ENCODE assay signal across 10 cellular contexts in the genomic region with DNA sequence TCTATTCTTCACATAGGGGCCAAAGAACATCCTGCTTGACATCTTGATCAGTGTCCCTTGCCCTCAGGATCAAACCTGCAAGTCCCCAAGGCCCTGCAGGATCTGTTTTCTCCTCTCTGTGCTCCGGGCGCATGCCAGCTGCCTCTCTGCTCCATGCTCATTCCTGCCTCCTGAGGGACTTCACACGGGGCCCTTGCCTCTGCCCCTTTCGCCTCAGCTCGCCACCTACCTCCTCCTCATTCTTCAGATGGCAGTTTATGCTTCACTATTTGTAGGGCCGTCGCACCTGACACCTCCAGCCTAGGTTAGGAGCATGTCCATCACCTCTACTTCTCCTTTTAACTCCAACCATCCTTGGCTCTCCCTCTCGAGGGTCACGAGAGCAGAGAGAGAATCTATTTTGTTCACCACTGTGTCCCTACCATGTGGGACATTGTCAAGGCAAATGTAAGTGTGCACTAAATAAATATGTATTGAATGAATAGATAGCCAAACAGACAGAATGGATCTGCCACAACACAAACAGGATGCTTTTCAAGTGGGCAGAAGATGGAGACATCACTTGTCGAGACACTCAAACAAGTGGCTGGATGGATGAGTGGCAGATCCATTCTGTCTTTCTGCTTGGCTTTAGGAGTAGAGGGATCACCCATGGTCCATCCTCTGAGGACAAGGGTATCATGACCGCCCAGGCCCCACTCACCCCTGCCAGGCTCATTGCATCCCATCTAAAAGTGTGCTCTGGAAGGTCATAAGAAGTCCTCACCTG. TPM values are rescaled to one million over a fixed set of nuclear protein-coding genes. Genes with fewer than 3 reads are reported as not detected.
A peak's percentile ranks its signal among the peaks of the same experiment; 100 is the strongest.
DNase-seq lines count a peak whose midpoint lies in the region; ATAC-seq, FAIRE-seq and TF ChIP-seq lines count a peak whose summit lies in the region.
"Had no signal": no experiment of that assay in that cellular context is flagged by ENCODE, and none has a peak within 500 bp of the region (broad histone marks: within the 10 kb centered on the region; RNA-seq: fewer than 3 reads in every experiment).

No MANE protein-coding gene starts in this region.

- H3K4me3 ChIP-seq in Loucy (ENCODE audit: low read length, poor library complexity, severe bottlenecking) (no peak overlapping the region), K562 (no peak overlapping the region), HepG2 (replicated peaks in 1 of 3; ENCODE audit: insufficient read depth in 1 of 3, low read depth in 2 of 3, low read length in 3 of 3) (no peak overlapping the region), stomach (no peak overlapping the region)

- H3K36me3 ChIP-seq in Loucy (ENCODE audit: insufficient read depth, low read length) (peaks cover 21% of the 10 kb centered on the region; the same call in 1 of the 2 replicates), K562 (ENCODE audit: control insufficient read depth, insufficient read depth, low read length) (peaks cover 58% of the 10 kb centered on the region), HepG2 (replicated peaks in 1 of 2; ENCODE audit: control insufficient read depth in 1 of 2, insufficient read depth in 2 of 2, low read length in 2 of 2) (peaks cover 11 to 52% of the 10 kb centered on the region in 2 experiments), stomach (peaks cover 0 to 21% (median 10%) of the 10 kb centered on the region in 4 donors)

- peak overlapping the region; percentile 57 for H3K9ac ChIP-seq in Loucy (ENCODE audit: low read depth, low read length, poor library complexity, severe bottlenecking)
- H3K9ac ChIP-seq in K562 (ENCODE audit: insufficient read depth in 1 of 2, low read depth in 2 of 2, low read length in 2 of 2): peak overlapping the region; percentile 70 to 80
- no peak overlapping the region for H3K9ac ChIP-seq in HepG2 (ENCODE audit: insufficient read depth, low read depth, low read length)

- POLR2A ChIA-PET in K562 (lab: Yijun Ruan, JAX): interaction anchor here (0.6 to 3.1 kb wide), 4 partner anchors 14 to 341 kb away, joined by 3 to 31 read pairs (median 4); partner anchors contain the start of gene MAP4K1
- POLR2A ChIA-PET in HepG2 (lab: Yijun Ruan, JAX): interaction anchor here (0.9 to 2.2 kb wide), 2 partner anchors 28 to 29 kb away, joined by 3 to 8 read pairs; partner anchors contain the start of gene ACTN4

- CTCF ChIA-PET in K562 (lab: Yijun Ruan, JAX; ENCODE audit: low intra/inter-chr PET ratio): no interaction called here
- CTCF ChIA-PET in HepG2 (lab: Yijun Ruan, JAX; ENCODE audit: low intra/inter-chr PET ratio, low total read pairs): no interaction called here

- H3F3A ChIP-seq in Loucy (ENCODE audit: low read depth): no peaks in the 10 kb centered on the region

- TF ChIP-seq CTCF in Loucy (conservative IDR thresholded peaks at IDR 0.05; ENCODE audit: low read length) (no peak), K562 (IDR thresholded peaks at IDR 0.05 in 2 of 3, conservative IDR thresholded peaks at IDR 0.05 in 1 of 3; ENCODE audit: insufficient read depth in 2 of 3, low read depth in 1 of 3, low read length in 3 of 3) (no peak), HepG2 (CRISPR knock-in tag; IDR thresholded peaks at IDR 0.05) (no peak), stomach (IDR thresholded peaks at IDR 0.05) (no peak)

- in situ Hi-C loops in K562 (cut with MboI) (no loop called here), HepG2 (cut with HindIII; ENCODE audit: extremely low pct_ligation_motif_present, low pct_unique_long_range_greater_than_20kb) (no loop called here)

- H3K4me2 ChIP-seq in Loucy (ENCODE audit: low read depth, low read length, poor library complexity, severe bottlenecking) (no peak overlapping the region), K562 (ENCODE audit: insufficient read depth, low read length) (peak overlapping the region; percentile 77), HepG2 (ENCODE audit: low read depth, low read length) (no peak overlapping the region)

- H3K9me2 ChIP-seq in Loucy (replicated peaks; ENCODE audit: low read depth, low read length): no peaks in the 10 kb centered on the region

- TF ChIP-seq RAD21 in K562 (CRISPR knock-in tag; conservative IDR thresholded peaks at IDR 0.05 in 1 of 2, IDR thresholded peaks at IDR 0.05 in 1 of 2) (no peak), HepG2 (CRISPR knock-in tag; IDR thresholded peaks at IDR 0.05) (no peak)

- no peak overlapping the region for H2AFZ ChIP-seq in Loucy (ENCODE audit: low read length)
- H2AFZ ChIP-seq in K562 (ENCODE audit: low read depth, low read length): no peak overlapping the region
- no peak overlapping the region for H2AFZ ChIP-seq in HepG2 (ENCODE audit: low read length)

- peaks cover 3% of the 10 kb centered on the region for H3K9me1 ChIP-seq in K562 (ENCODE audit: control insufficient read depth, insufficient read depth, low read length)

- intact Hi-C loops in K562 (cut with micrococcal nuclease): loop anchor here (5.0 kb wide), 2 partner anchors 40 to 50 kb away; no protein-coding TSS in a partner anchor
- intact Hi-C loops in HepG2 (cut with micrococcal nuclease; ENCODE audit: unreplicated experiment): no loop called here
- intact Hi-C loops in stomach (cut with DNase I; ENCODE audit: low total_unique reads): no loop called here

- H3K4me1 ChIP-seq in Loucy (ENCODE audit: insufficient read depth, low read length, poor library complexity, severe bottlenecking) (peaks cover 66% of the 10 kb centered on the region), K562 (replicated peaks in 1 of 2; ENCODE audit: control insufficient read depth in 2 of 2, insufficient read depth in 2 of 2, low read length in 2 of 2) (peaks cover 60 to 75% of the 10 kb centered on the region in 2 experiments), HepG2 (ENCODE audit: insufficient read depth, low read length) (peaks cover 87% of the 10 kb centered on the region), stomach (peaks cover 57 to 93% (median 77%) of the 10 kb centered on the region in 4 donors)

- FAIRE-seq in K562 (lab: Jason Lieb, UNC) (no peak), HepG2 (lab: Jason Lieb, UNC) (no peak)

- BruUV-seq in K562 (replicated peaks; lab: Mats Ljungman, UMichigan) (no TSS peak), HepG2 (replicated peaks; lab: Mats Ljungman, UMichigan) (no TSS peak)

- TF ChIP-seq EP300 in K562 (IDR thresholded peaks at IDR 0.05; ENCODE audit: low read length) (no peak), HepG2 (IDR thresholded peaks at IDR 0.05; ENCODE audit: low read depth in 2 of 2, low read length in 2 of 2) (no peak), HepG2 (CRISPR knock-in tag; IDR thresholded peaks at IDR 0.05; ENCODE audit: borderline replicate concordance) (no peak), stomach (IDR thresholded peaks at IDR 0.05) (no peak)

- H3K27me3 ChIP-seq in Loucy (ENCODE audit: insufficient read depth, low read length, poor library complexity, severe bottlenecking): no peaks in the 10 kb centered on the region
- H3K27me3 ChIP-seq in K562 (ENCODE audit: control insufficient read depth in 2 of 2, insufficient read depth in 2 of 2, low read length in 2 of 2): no peaks in the 10 kb centered on the region
- no peaks in the 10 kb centered on the region for H3K27me3 ChIP-seq in HepG2 (ENCODE audit: control insufficient read depth in 1 of 2, insufficient read depth in 2 of 2, low read length in 2 of 2)
- no peaks in the 10 kb centered on the region for H3K27me3 ChIP-seq in stomach

- H3K79me2 ChIP-seq in Loucy (ENCODE audit: insufficient read depth, low read length) (peaks cover 96% of the 10 kb centered on the region), K562 (ENCODE audit: control insufficient read depth, insufficient read depth, low read length) (peaks cover 90% of the 10 kb centered on the region), HepG2 (ENCODE audit: insufficient read depth, low read length) (peaks cover 88% of the 10 kb centered on the region)

- ATAC-seq in K562: no peak
- no peak for ATAC-seq in HepG2

- DNase-seq in K562 (ENCODE audit: extremely low read depth in 1 of 4, low spot score in 3 of 4): no peak
- no peak for DNase-seq in HepG2 (ENCODE audit: low spot score)
- no peak for DNase-seq in stomach
- DNase-seq in HT-29 (ENCODE audit: low spot score): no peak
- DNase-seq in activated CD8-positive, alpha-beta memory T cell treated with anti-CD3 and anti-CD28 coated beads, Interleukin-2, amount 50 U/mL, for 48 hours: no peak
- no peak for DNase-seq in cerebellar cortex (ENCODE audit: low spot score)
- DNase-seq in amygdala (lab: John Stamatoyannopoulos, UW): no peak
- DNase-seq: activated naive CD4-positive, alpha-beta T cell treated with anti-CD3 and anti-CD28 coated beads, Interleukin-2, amount 10 ng/mL, durations not matched to agents 7 days and 5 days; stimulated activated CD8-positive, alpha-beta memory T cell treated with anti-CD3 and anti-CD28 coated beads, Interleukin-4, amount 100 ng/mL, for 48 hours had no signal

- H3K27ac ChIP-seq in K562 (ENCODE audit: extremely low read depth, low read depth, low read length) (peak overlapping the region; percentile 89), HepG2 (ENCODE audit: extremely low read length, insufficient read depth, low read length) (peak overlapping the region; percentile 12), stomach (peak overlapping the region; percentile 24 to 96 (median 79))

- H4K20me1 ChIP-seq in Loucy (ENCODE audit: insufficient read depth, low read length, poor library complexity, severe bottlenecking) (peaks cover 39% of the 10 kb centered on the region), K562 (replicated peaks; ENCODE audit: control insufficient read depth, insufficient read depth, low read length) (no peaks in the 10 kb centered on the region), HepG2 (ENCODE audit: insufficient read depth, low read length) (peaks cover 56% of the 10 kb centered on the region)

- WGBS in K562 (ENCODE audit: insufficient coverage, low coverage, missing lambda C conversion rate): 74% methylated on average over 11 of the region's 11 CpGs
- 95% methylated on average over 11 of the region's 11 CpGs for WGBS in HepG2 (ENCODE audit: low lambda C conversion rate)
- WGBS in stomach, 5 donors: 67 to 78% (median 74%) methylated on average over 11 of the region's 11 CpGs

- TF ChIP-seq POLR2A in K562 (conservative IDR thresholded peaks at IDR 0.05) (no peak), HepG2 (IDR thresholded peaks at IDR 0.05; ENCODE audit: insufficient read depth in 1 of 2, low read depth in 2 of 2, low read length in 2 of 2) (no peak), stomach (IDR thresholded peaks at IDR 0.05) (no peak)

- no peaks in the 10 kb centered on the region for H3K9me3 ChIP-seq in Loucy (ENCODE audit: insufficient read depth, low read depth, low read length)
- no peaks in the 10 kb centered on the region for H3K9me3 ChIP-seq in K562 (replicated peaks; ENCODE audit: control insufficient read depth, insufficient read depth, low read depth, low read length)
- H3K9me3 ChIP-seq in HepG2 (ENCODE audit: low read length): no peaks in the 10 kb centered on the region
- no peaks in the 10 kb centered on the region for H3K9me3 ChIP-seq in stomach

RNA-seq across cellular contexts. Expression of gene ACTN4, which starts 29.6 kb away (rescaled TPM):
- 168 and 288 TPM in 2 replicates for total RNA-seq in K562 (2011; cell fraction: chromatin; rRNA removed; ENCODE audit: low replicate concordance)
- total RNA-seq in K562 (2011; cell fraction: nucleolus; rRNA removed): 79.0 and 102 TPM in 2 replicates
- 99.5 and 155 TPM in 2 replicates for total RNA-seq in K562 (2011; cell fraction: nucleoplasm; rRNA removed)
- total RNA-seq in K562 (2014; rRNA removed): 159 and 202 TPM in 2 replicates
- 67.2 and 80.0 TPM in 2 replicates for total RNA-seq in K562 (2014; rRNA removed; fragmentation: Illumina TruSeq; extraction: Trizol)
- total RNA-seq in K562 (2015; rRNA removed; fragmentation: Illumina TruSeq; extraction: Trizol): 58.2 and 67.4 TPM in 2 replicates
- total RNA-seq in K562 (2021): 362 and 385 TPM in 2 replicates
- polyA plus RNA-seq in K562 (2011; rRNA removed): 130 and 299 TPM in 2 replicates
- polyA plus RNA-seq in K562 (2011; cell fraction: cytosol; rRNA removed): 90.1 and 157 TPM in 2 replicates
- polyA plus RNA-seq in K562 (2011; cell fraction: nucleus; rRNA removed): 395 and 716 TPM in 2 replicates
- 444 and 454 TPM in 2 replicates for polyA plus RNA-seq in K562 (2012)
- polyA plus RNA-seq in K562 (2014; fragmentation: Illumina TruSeq; extraction: Trizol): 149 and 163 TPM in 2 replicates
- polyA plus RNA-seq in K562 (2014; fragmentation: Nextera tagmentation; extraction: Ambion mirVana): 1 to 10 TPM; 3.1 to 8.4 TPM
- 115 and 125 TPM in 2 replicates for polyA plus RNA-seq in K562 (2014; rRNA removed)
- polyA minus RNA-seq in K562 (2011; rRNA and poly(A)+ RNA removed): 140 and 177 TPM in 2 replicates
- 135 and 194 TPM in 2 replicates for polyA minus RNA-seq in K562 (2011; cell fraction: cytosol; rRNA and poly(A)+ RNA removed)
- polyA minus RNA-seq in K562 (2011; cell fraction: nucleus; rRNA and poly(A)+ RNA removed): 51.4 and 130 TPM in 2 replicates
- total RNA-seq in HepG2 (2016; rRNA removed; fragmentation: Illumina TruSeq; extraction: Trizol): 167 and 192 TPM in 2 replicates
- total RNA-seq in HepG2 (2016; cell fraction: cytosol; rRNA removed; fragmentation: Illumina TruSeq; extraction: Trizol; ENCODE audit: low read depth): 13.8 and 15.0 TPM in 2 replicates
- total RNA-seq in HepG2 (2016; cell fraction: insoluble cytoplasmic fraction; rRNA removed; fragmentation: Illumina TruSeq; extraction: Trizol): 122 and 176 TPM in 2 replicates
- 28.6 and 34.1 TPM in 2 replicates for total RNA-seq in HepG2 (2016; cell fraction: membrane; rRNA removed; fragmentation: Illumina TruSeq; extraction: Trizol)
- 148 and 165 TPM in 2 replicates for total RNA-seq in HepG2 (2016; cell fraction: nucleus; rRNA removed; fragmentation: Illumina TruSeq; extraction: Trizol)
- polyA plus RNA-seq in HepG2 (2011; rRNA removed): 171 and 223 TPM in 2 replicates
- polyA plus RNA-seq in HepG2 (2011; cell fraction: cytosol; rRNA removed): 82.2 and 91.7 TPM in 2 replicates
- polyA plus RNA-seq in HepG2 (2011; cell fraction: nucleus; rRNA removed): 437 and 620 TPM in 2 replicates
- 222 and 260 TPM in 2 replicates for polyA plus RNA-seq in HepG2 (2012)
- polyA plus RNA-seq in HepG2 (2016; cell fraction: cytosol; fragmentation: Illumina TruSeq; extraction: Trizol; ENCODE audit: low read depth): 5.8 and 8.5 TPM in 2 replicates
- polyA plus RNA-seq in HepG2 (2016; cell fraction: insoluble cytoplasmic fraction; fragmentation: Illumina TruSeq; extraction: Trizol; ENCODE audit: low read depth): 192 and 256 TPM in 2 replicates
- 20.9 and 27.6 TPM in 2 replicates for polyA plus RNA-seq in HepG2 (2016; cell fraction: membrane; fragmentation: Illumina TruSeq; extraction: Trizol; ENCODE audit: low read depth)
- polyA plus RNA-seq in HepG2 (2016; cell fraction: nucleus; fragmentation: Illumina TruSeq; extraction: Trizol; ENCODE audit: insufficient read depth, low read depth): 435 and 441 TPM in 2 replicates
- 172 and 192 TPM in 2 replicates for polyA minus RNA-seq in HepG2 (2011; rRNA and poly(A)+ RNA removed; ENCODE audit: low replicate concordance)
- polyA minus RNA-seq in HepG2 (2011; cell fraction: cytosol; rRNA and poly(A)+ RNA removed): 86.2 and 95.5 TPM in 2 replicates
- 73.1 and 75.2 TPM in 2 replicates for polyA minus RNA-seq in HepG2 (2011; cell fraction: nucleus; rRNA and poly(A)+ RNA removed)
- 100 to 1,000 TPM; 254 to 343 (median 319) TPM for total RNA-seq in stomach
- 10 to 100 TPM; 55.3 to 87.2 (median 75.0) TPM for polyA plus RNA-seq in stomach
- 1,009 and 1,083 TPM in 2 replicates for total RNA-seq in HT-29 (2014; rRNA removed; shearing (Covaris generic))

RNA-seq across cellular contexts. Expression of gene EIF3K, which starts 58.1 kb away (rescaled TPM):
- 131 and 282 TPM in 2 replicates for total RNA-seq in K562 (2011; cell fraction: chromatin; rRNA removed; ENCODE audit: low replicate concordance)
- total RNA-seq in K562 (2011; cell fraction: nucleolus; rRNA removed): 236 and 263 TPM in 2 replicates
- total RNA-seq in K562 (2011; cell fraction: nucleoplasm; rRNA removed): 210 and 273 TPM in 2 replicates
- total RNA-seq in K562 (2014; rRNA removed): 733 and 769 TPM in 2 replicates
- total RNA-seq in K562 (2014; rRNA removed; fragmentation: Illumina TruSeq; extraction: Trizol): 363 and 429 TPM in 2 replicates
- total RNA-seq in K562 (2015; rRNA removed; fragmentation: Illumina TruSeq; extraction: Trizol): 589 and 623 TPM in 2 replicates
- total RNA-seq in K562 (2021): 686 and 693 TPM in 2 replicates
- polyA plus RNA-seq in K562 (2011; rRNA removed): 387 and 460 TPM in 2 replicates
- 1,168 and 1,898 TPM in 2 replicates for polyA plus RNA-seq in K562 (2011; cell fraction: cytosol; rRNA removed)
- 374 and 383 TPM in 2 replicates for polyA plus RNA-seq in K562 (2011; cell fraction: nucleus; rRNA removed)
- polyA plus RNA-seq in K562 (2012): 971 and 1,007 TPM in 2 replicates
- 1,607 and 1,827 TPM in 2 replicates for polyA plus RNA-seq in K562 (2014; fragmentation: Illumina TruSeq; extraction: Trizol)
- polyA plus RNA-seq in K562 (2014; fragmentation: Nextera tagmentation; extraction: Ambion mirVana): 1,000 to 10,000 TPM; 1,193 to 1,486 TPM
- 798 and 985 TPM in 2 replicates for polyA plus RNA-seq in K562 (2014; rRNA removed)
- 447 and 499 TPM in 2 replicates for polyA minus RNA-seq in K562 (2011; rRNA and poly(A)+ RNA removed)
- 339 and 351 TPM in 2 replicates for polyA minus RNA-seq in K562 (2011; cell fraction: cytosol; rRNA and poly(A)+ RNA removed)
- 64.2 and 164 TPM in 2 replicates for polyA minus RNA-seq in K562 (2011; cell fraction: nucleus; rRNA and poly(A)+ RNA removed)
- 258 and 351 TPM in 2 replicates for total RNA-seq in HepG2 (2016; rRNA removed; fragmentation: Illumina TruSeq; extraction: Trizol)
- total RNA-seq in HepG2 (2016; cell fraction: cytosol; rRNA removed; fragmentation: Illumina TruSeq; extraction: Trizol; ENCODE audit: low read depth): 100 and 104 TPM in 2 replicates
- 260 and 364 TPM in 2 replicates for total RNA-seq in HepG2 (2016; cell fraction: insoluble cytoplasmic fraction; rRNA removed; fragmentation: Illumina TruSeq; extraction: Trizol)
- total RNA-seq in HepG2 (2016; cell fraction: membrane; rRNA removed; fragmentation: Illumina TruSeq; extraction: Trizol): 174 and 175 TPM in 2 replicates
- total RNA-seq in HepG2 (2016; cell fraction: nucleus; rRNA removed; fragmentation: Illumina TruSeq; extraction: Trizol): 92.4 TPM in 2 replicates
- 179 and 230 TPM in 2 replicates for polyA plus RNA-seq in HepG2 (2011; rRNA removed)
- polyA plus RNA-seq in HepG2 (2011; cell fraction: cytosol; rRNA removed): 271 and 427 TPM in 2 replicates
- polyA plus RNA-seq in HepG2 (2011; cell fraction: nucleus; rRNA removed): 210 and 224 TPM in 2 replicates
- polyA plus RNA-seq in HepG2 (2012): 171 and 172 TPM in 2 replicates
- 106 and 109 TPM in 2 replicates for polyA plus RNA-seq in HepG2 (2016; cell fraction: cytosol; fragmentation: Illumina TruSeq; extraction: Trizol; ENCODE audit: low read depth)
- polyA plus RNA-seq in HepG2 (2016; cell fraction: insoluble cytoplasmic fraction; fragmentation: Illumina TruSeq; extraction: Trizol; ENCODE audit: low read depth): 349 and 386 TPM in 2 replicates
- 161 and 168 TPM in 2 replicates for polyA plus RNA-seq in HepG2 (2016; cell fraction: membrane; fragmentation: Illumina TruSeq; extraction: Trizol; ENCODE audit: low read depth)
- 163 and 169 TPM in 2 replicates for polyA plus RNA-seq in HepG2 (2016; cell fraction: nucleus; fragmentation: Illumina TruSeq; extraction: Trizol; ENCODE audit: insufficient read depth, low read depth)
- polyA minus RNA-seq in HepG2 (2011; rRNA and poly(A)+ RNA removed; ENCODE audit: low replicate concordance): 199 and 296 TPM in 2 replicates
- polyA minus RNA-seq in HepG2 (2011; cell fraction: cytosol; rRNA and poly(A)+ RNA removed): 94.6 and 127 TPM in 2 replicates
- 43.4 and 51.5 TPM in 2 replicates for polyA minus RNA-seq in HepG2 (2011; cell fraction: nucleus; rRNA and poly(A)+ RNA removed)
- 100 to 1,000 TPM; 203 to 889 (median 283) TPM for total RNA-seq in stomach
- 100 to 1,000 TPM; 347 to 495 (median 349) TPM for polyA plus RNA-seq in stomach
- 724 and 815 TPM in 2 replicates for total RNA-seq in HT-29 (2014; rRNA removed; shearing (Covaris generic))

RNA-seq across cellular contexts. Expression of gene MAP4K1, which starts 59.3 kb away (rescaled TPM):
- 1.7 and 3.2 TPM in 2 replicates for total RNA-seq in K562 (2011; cell fraction: chromatin; rRNA removed; ENCODE audit: low replicate concordance)
- total RNA-seq in K562 (2011; cell fraction: nucleolus; rRNA removed): 0.83 and 1.8 TPM in 2 replicates
- total RNA-seq in K562 (2011; cell fraction: nucleoplasm; rRNA removed): 0.92 and 2.5 TPM in 2 replicates
- total RNA-seq in K562 (2014; rRNA removed) (0.65 TPM in 1 of 2 replicates, not detected in the other), K562 (2014; rRNA removed; fragmentation: Illumina TruSeq; extraction: Trizol) (0.47 TPM in 1 of 2 replicates, not detected in the other), K562 (2015; rRNA removed; fragmentation: Illumina TruSeq; extraction: Trizol) (0.14 and 0.38 TPM in 2 replicates), K562 (2021) (3.0 and 3.2 TPM in 2 replicates), HepG2 (2016; rRNA removed; fragmentation: Illumina TruSeq; extraction: Trizol) (0.89 TPM in 1 of 2 replicates, not detected in the other), stomach (10 to 100 TPM in 1 of 5 donors, 1 to 10 TPM in 3, not detected in 1; 1.2 to 12.9 (median 5.2) TPM)
- polyA plus RNA-seq in K562 (2011; rRNA removed) (0.39 and 0.81 TPM in 2 replicates), K562 (2014; fragmentation: Illumina TruSeq; extraction: Trizol) (0.31 and 0.61 TPM in 2 replicates), K562 (2014; fragmentation: Nextera tagmentation; extraction: Ambion mirVana) (1 to 10 TPM in 1 of 2 experiments, under 1 TPM in 1; 0.99 to 1.4 TPM), K562 (2014; rRNA removed) (0.50 and 0.99 TPM in 2 replicates), HepG2 (2011; rRNA removed) (0.24 and 0.35 TPM in 2 replicates), stomach (1 to 10 TPM; 4.4 to 5.3 (median 5.0) TPM)
- polyA plus RNA-seq in K562 (2011; cell fraction: cytosol; rRNA removed): 0.50 and 0.69 TPM in 2 replicates
- 2.9 and 4.0 TPM in 2 replicates for polyA plus RNA-seq in K562 (2011; cell fraction: nucleus; rRNA removed)
- polyA plus RNA-seq in K562 (2012): 0.57 and 1.1 TPM in 2 replicates
- polyA minus RNA-seq in K562 (2011; rRNA and poly(A)+ RNA removed): 0.27 and 0.91 TPM in 2 replicates
- not detected in 2 replicates for polyA minus RNA-seq in K562 (2011; cell fraction: cytosol; rRNA and poly(A)+ RNA removed)
- polyA minus RNA-seq in K562 (2011; cell fraction: nucleus; rRNA and poly(A)+ RNA removed): 0.56 and 2.3 TPM in 2 replicates
- total RNA-seq in HepG2 (2016; cell fraction: cytosol; rRNA removed; fragmentation: Illumina TruSeq; extraction: Trizol; ENCODE audit: low read depth): not detected in 2 replicates
- total RNA-seq in HepG2 (2016; cell fraction: insoluble cytoplasmic fraction; rRNA removed; fragmentation: Illumina TruSeq; extraction: Trizol): 0.39 and 0.41 TPM in 2 replicates
- 0.19 and 0.62 TPM in 2 replicates for total RNA-seq in HepG2 (2016; cell fraction: membrane; rRNA removed; fragmentation: Illumina TruSeq; extraction: Trizol)
- total RNA-seq in HepG2 (2016; cell fraction: nucleus; rRNA removed; fragmentation: Illumina TruSeq; extraction: Trizol): 0.60 TPM in 1 of 2 replicates, not detected in the other
- 0.05 and 0.31 TPM in 2 replicates for polyA plus RNA-seq in HepG2 (2011; cell fraction: cytosol; rRNA removed)
- 2.1 and 2.6 TPM in 2 replicates for polyA plus RNA-seq in HepG2 (2011; cell fraction: nucleus; rRNA removed)
- polyA plus RNA-seq in HepG2 (2012): 0.44 and 0.64 TPM in 2 replicates
- polyA plus RNA-seq in HepG2 (2016; cell fraction: cytosol; fragmentation: Illumina TruSeq; extraction: Trizol; ENCODE audit: low read depth): not detected in 2 replicates
- polyA plus RNA-seq in HepG2 (2016; cell fraction: insoluble cytoplasmic fraction; fragmentation: Illumina TruSeq; extraction: Trizol; ENCODE audit: low read depth): 0.52 TPM in 1 of 2 replicates, not detected in the other
- polyA plus RNA-seq in HepG2 (2016; cell fraction: membrane; fragmentation: Illumina TruSeq; extraction: Trizol; ENCODE audit: low read depth): not detected in 2 replicates
- 1.4 and 3.1 TPM in 2 replicates for polyA plus RNA-seq in HepG2 (2016; cell fraction: nucleus; fragmentation: Illumina TruSeq; extraction: Trizol; ENCODE audit: insufficient read depth, low read depth)
- polyA minus RNA-seq in HepG2 (2011; rRNA and poly(A)+ RNA removed; ENCODE audit: low replicate concordance): 0.91 TPM in 1 of 2 replicates, not detected in the other
- not detected in 2 replicates for polyA minus RNA-seq in HepG2 (2011; cell fraction: cytosol; rRNA and poly(A)+ RNA removed)
- polyA minus RNA-seq in HepG2 (2011; cell fraction: nucleus; rRNA and poly(A)+ RNA removed): not detected in 2 replicates
- total RNA-seq in HT-29 (2014; rRNA removed; shearing (Covaris generic)): 0.36 TPM in 1 of 2 replicates, not detected in the other

Comparison
In these comparisons a context has a peak if more than half of its experiments do, and no peak if none do; other contexts are left out.
1. H3K27ac ChIP-seq: peak in every context shown above with its lines; median percentile 89 in K562; 79 in stomach; 12 in HepG2.